15 cellular contexts compared by ENCODE assay signal in the genomic region with DNA sequence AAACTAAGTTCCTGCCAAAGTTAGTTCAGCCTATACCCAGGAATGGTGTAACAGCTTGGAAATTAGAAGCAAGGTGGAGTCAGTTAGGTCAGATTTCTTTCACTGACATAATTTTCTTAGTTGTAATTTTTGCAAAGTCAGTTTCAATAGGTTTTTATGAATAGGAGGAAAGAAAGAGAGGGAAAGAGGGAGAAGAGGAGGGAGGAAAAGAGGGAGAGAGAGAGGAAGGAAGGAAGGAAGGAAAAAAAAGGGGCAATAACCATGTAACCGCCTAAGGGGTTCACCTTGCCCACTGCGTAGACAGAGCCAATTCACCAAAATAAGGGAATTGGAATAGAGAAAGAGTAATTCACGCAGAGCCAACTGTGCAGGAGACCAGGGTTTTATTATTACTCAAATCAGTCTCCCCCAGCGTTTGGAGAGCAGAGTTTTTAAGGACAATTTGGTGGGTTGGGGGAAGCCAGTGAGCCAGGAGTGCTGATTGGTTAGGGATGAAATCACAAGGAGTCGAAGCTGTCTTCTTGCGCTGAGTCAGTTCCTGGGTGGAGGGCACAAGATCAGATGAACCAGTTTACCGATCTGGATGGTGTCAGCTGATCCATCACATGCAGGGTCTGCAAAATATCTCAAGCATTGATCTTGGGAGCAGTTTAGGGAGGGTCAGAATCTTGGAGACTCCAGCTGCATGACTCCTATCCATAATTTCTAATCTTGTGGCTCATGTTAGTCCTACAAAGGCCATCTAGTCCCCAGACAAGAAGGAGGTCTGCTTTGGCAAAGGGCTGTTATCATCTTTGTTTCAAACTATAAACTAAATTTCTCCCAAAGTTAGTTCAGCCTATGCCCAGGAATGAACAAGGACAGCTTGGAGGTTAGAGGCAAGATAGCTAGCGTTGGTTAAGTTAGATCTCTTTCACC.
DNase-seq lines count a peak whose midpoint lies in the region; ATAC-seq and TF ChIP-seq lines count a peak whose summit lies in the region.
"Had no signal": no experiment of that assay in that cellular context is flagged by ENCODE, and none has a peak within 500 bp of the region (broad histone marks: within the 10 kb centered on the region; RNA-seq: fewer than 3 reads in every experiment).

No MANE protein-coding gene starts in this region.

- H3K4me3 ChIP-seq in CD8-positive, alpha-beta memory T cell (ENCODE audit: low read length): peak overlapping the region; percentile 16
- H3K4me3 ChIP-seq in Karpas-422 (ENCODE audit: low read length) (no peak overlapping the region), WERI-Rb-1 (ENCODE audit: low read depth, low read length) (no peak overlapping the region)
- H3K4me3 ChIP-seq: left ventricle myocardium inferior, vagina had no signal

- ATAC-seq in activated naive CD4-positive, alpha-beta T cell treated with anti-CD3 and anti-CD28 coated beads, Interleukin-2, amount 50 U/mL, for 72 hours: peak in 1 of 2 donors; percentile 13
- no peak for ATAC-seq in natural killer cell
- ATAC-seq: right cardiac atrium had no signal

- H3K79me2 ChIP-seq in Karpas-422 (ENCODE audit: low read length): peaks cover 15% of the 10 kb centered on the region

- H4K20me1 ChIP-seq in Karpas-422 (ENCODE audit: insufficient read depth, low read depth, low read length): no peaks in the 10 kb centered on the region

- intact Hi-C loops in natural killer cell (cut with micrococcal nuclease): loop anchor here (2.0 to 5.0 kb wide), 3 partner anchors 13 to 502 kb away; a partner anchor contains a TSS

- H3K4me1 Mint-ChIP-seq in CD8-positive, alpha-beta memory T cell: peaks cover 82 to 96% (median 87%) of the 10 kb centered on the region in 3 donors
- peaks cover 69% of the 10 kb centered on the region in 2 donors for H3K4me1 Mint-ChIP-seq in natural killer cell

- peak overlapping the region; percentile 21 for H3K27ac ChIP-seq in CD8-positive, alpha-beta memory T cell (ENCODE audit: low read depth, low read length)
- H3K27ac ChIP-seq in Karpas-422 (ENCODE audit: low read length) (peak overlapping the region; percentile 97), WERI-Rb-1 (no peak overlapping the region)
- H3K27ac ChIP-seq: left ventricle myocardium inferior had no signal

- H3K36me3 Mint-ChIP-seq in CD8-positive, alpha-beta memory T cell: peaks cover 23 to 83% (median 46%) of the 10 kb centered on the region in 3 donors
- H3K36me3 Mint-ChIP-seq in activated naive CD4-positive, alpha-beta T cell treated with anti-CD3 and anti-CD28 coated beads, Interleukin-2, amount 50 U/mL, for 72 hours: peaks cover 36 to 40% of the 10 kb centered on the region in 2 donors
- peaks cover 33% of the 10 kb centered on the region for H3K36me3 Mint-ChIP-seq in natural killer cell

- H3K27ac Mint-ChIP-seq in CD8-positive, alpha-beta memory T cell: peak overlapping the region; percentile 86 to 98 (median 94)
- peak overlapping the region; percentile 40 to 100 for H3K27ac Mint-ChIP-seq in activated naive CD4-positive, alpha-beta T cell treated with anti-CD3 and anti-CD28 coated beads, Interleukin-2, amount 50 U/mL, for 72 hours
- H3K27ac Mint-ChIP-seq in natural killer cell: peak overlapping the region; percentile 97 to 99
- H3K27ac Mint-ChIP-seq: nephron progenitor cell had no signal

- H3K4me3 Mint-ChIP-seq in CD8-positive, alpha-beta memory T cell: peak overlapping the region; percentile 58 to 95 (median 78)
- H3K4me3 Mint-ChIP-seq in natural killer cell: peak overlapping the region; percentile 63
- H3K4me3 Mint-ChIP-seq: nephron progenitor cell had no signal

- TF ChIP-seq CTCF in natural killer cell (IDR thresholded peaks at IDR 0.05) (no peak), WERI-Rb-1 (IDR thresholded peaks at IDR 0.05; ENCODE audit: low read depth, low read length) (no peak)

- H3K9me3 Mint-ChIP-seq in CD8-positive, alpha-beta memory T cell: no peaks in the 10 kb centered on the region
- no peaks in the 10 kb centered on the region for H3K9me3 Mint-ChIP-seq in activated naive CD4-positive, alpha-beta T cell treated with anti-CD3 and anti-CD28 coated beads, Interleukin-2, amount 50 U/mL, for 72 hours
- no peaks in the 10 kb centered on the region for H3K9me3 Mint-ChIP-seq in natural killer cell

- POLR2A ChIA-PET in CD8-positive, alpha-beta memory T cell (lab: Charles Lee): interaction anchor here (0.8 to 2.4 kb wide), 2 partner anchors 12 to 14 kb away, joined by 3 to 12 read pairs; no protein-coding TSS in a partner anchor

- H3K4me1 ChIP-seq in CD8-positive, alpha-beta memory T cell (ENCODE audit: insufficient read depth, low read length): peaks cover 64% of the 10 kb centered on the region
- H3K4me1 ChIP-seq in Karpas-422 (ENCODE audit: low read length): peaks cover 60% of the 10 kb centered on the region
- H3K4me1 ChIP-seq: left ventricle myocardium inferior, vagina had no signal

- no peak overlapping the region for H3K9ac ChIP-seq in Karpas-422 (ENCODE audit: low read length)

- no peak overlapping the region for H3K4me2 ChIP-seq in Karpas-422 (ENCODE audit: low read depth, low read length, poor library complexity, severe bottlenecking)

- CTCF ChIA-PET in CD8-positive, alpha-beta memory T cell (lab: Charles Lee): interaction anchor here (1.3 to 4.2 kb wide), 3 partner anchors 121 to 192 kb away, joined by 3 to 17 read pairs (median 3); a partner anchor contains a TSS

- peaks cover 43% of the 10 kb centered on the region for H3K36me3 ChIP-seq in CD8-positive, alpha-beta memory T cell (ENCODE audit: insufficient read depth, low read length)
- peaks cover 42% of the 10 kb centered on the region for H3K36me3 ChIP-seq in Karpas-422 (ENCODE audit: insufficient read depth, low read length)
- H3K36me3 ChIP-seq in WERI-Rb-1: no peaks in the 10 kb centered on the region
- H3K36me3 ChIP-seq: left ventricle myocardium inferior, vagina had no signal

- H3K9me3 ChIP-seq in CD8-positive, alpha-beta memory T cell (ENCODE audit: low read length): no peaks in the 10 kb centered on the region
- H3K9me3 ChIP-seq in Karpas-422 (ENCODE audit: low read length) (no peaks in the 10 kb centered on the region), WERI-Rb-1 (ENCODE audit: severe bottlenecking) (no peaks in the 10 kb centered on the region)
- H3K9me3 ChIP-seq: left ventricle myocardium inferior, vagina had no signal

- H3K27me3 ChIP-seq in CD8-positive, alpha-beta memory T cell (ENCODE audit: insufficient read depth, low read length, poor library complexity, severe bottlenecking): no peaks in the 10 kb centered on the region
- H3K27me3 ChIP-seq in Karpas-422 (ENCODE audit: low read length): no peaks in the 10 kb centered on the region
- peaks cover 5% of the 10 kb centered on the region for H3K27me3 ChIP-seq in WERI-Rb-1 (ENCODE audit: insufficient read depth, low read depth, severe bottlenecking)
- H3K27me3 ChIP-seq: vagina had no signal

- H2AFZ ChIP-seq in Karpas-422 (ENCODE audit: low read length): no peak overlapping the region

- DNase-seq in CD8-positive, alpha-beta memory T cell: no peak
- no peak for DNase-seq in Karpas-422
- DNase-seq in activated naive CD4-positive, alpha-beta T cell treated with anti-CD3 and anti-CD28 coated beads, Interleukin-2, amount 50 U/mL, for 72 hours (ENCODE audit: low spot score in 2 of 2): no peak
- no peak for DNase-seq in natural killer cell
- DNase-seq in WERI-Rb-1: no peak
- DNase-seq in nucleus accumbens (lab: John Stamatoyannopoulos, UW): no peak
- DNase-seq in NK-92 treated with Interleukin-12 subunit alpha and Interleukin-12 subunit beta, amount 100 ng/mL, for 24 hours (lab: John Stamatoyannopoulos, UW): no peak
- DNase-seq: GOT3, Kasumi-1, left ventricle myocardium inferior, NCI-H1694, NCI-H510A, nephron progenitor cell, right cardiac atrium had no signal

- H3K27me3 Mint-ChIP-seq in CD8-positive, alpha-beta memory T cell: peaks cover 0 to 2% of the 10 kb centered on the region in 2 donors
- H3K27me3 Mint-ChIP-seq in natural killer cell (ENCODE audit: low read depth in 2 of 2): no peaks in the 10 kb centered on the region

- no peaks in the 10 kb centered on the region for H3K9me2 ChIP-seq in Karpas-422 (replicated peaks; ENCODE audit: insufficient read depth, low read length)
